ENCODE assay signal across 8 cellular contexts in genomic region chr10:75395171-75395954, GRCh38. TPM values are rescaled to one million over a fixed set of nuclear protein-coding genes. Genes with fewer than 3 reads are reported as not detected.
DNase-seq lines count a peak whose midpoint lies in the region; ATAC-seq lines count a peak whose summit lies in the region.

No MANE protein-coding gene starts in this region.

- DNase-seq in activated CD4-positive, alpha-beta T cell treated with anti-CD3 and anti-CD28 coated beads for 36 hours, result peak; percentile 65
- no peak for DNase-seq in activated CD4-positive, alpha-beta T cell treated with anti-CD3 and anti-CD28 coated beads, Interleukin-2, amount 50 U/mL, for 4 hours
- DNase-seq in activated CD4-positive, alpha-beta T cell treated with anti-CD3 and anti-CD28 coated beads, Interleukin-2, amount 50 U/mL, for 48 hours, result peak; percentile 40 to 48
- DNase-seq in head of caudate nucleus (peak in 28 of 42 donors; percentile 12 to 75 (median 52)), posterior vena cava (ENCODE audit: low spot score) (peak; percentile 86), cortex of kidney (lab: John Stamatoyannopoulos, UW) (no peak)

- H3K27ac Mint-ChIP-seq in activated CD4-positive, alpha-beta T cell treated with anti-CD3 and anti-CD28 coated beads for 36 hours, result no peak overlapping the region

- peaks cover 49% of the 10 kb centered on the region for H3K27me3 Mint-ChIP-seq in activated CD4-positive, alpha-beta T cell treated with anti-CD3 and anti-CD28 coated beads for 36 hours

- peaks cover 8% of the 10 kb centered on the region for H3K4me1 Mint-ChIP-seq in activated CD4-positive, alpha-beta T cell treated with anti-CD3 and anti-CD28 coated beads for 36 hours

- CTCF ChIA-PET in activated CD4-positive, alpha-beta T cell treated with anti-CD3 and anti-CD28 coated beads for 36 hours (lab: Charles Lee), result interaction anchor here (0.5 to 1.2 kb wide), 6 partner anchors 9 to 266 kb away, joined by 3 to 5 read pairs (median 3); no protein-coding TSS in a partner anchor

- no peaks in the 10 kb centered on the region for H3K36me3 Mint-ChIP-seq in activated CD4-positive, alpha-beta T cell treated with anti-CD3 and anti-CD28 coated beads for 36 hours (ENCODE audit: low read depth)

- no peaks in the 10 kb centered on the region for H3K9me3 Mint-ChIP-seq in activated CD4-positive, alpha-beta T cell treated with anti-CD3 and anti-CD28 coated beads for 36 hours (ENCODE audit: low read depth)

- POLR2A ChIA-PET in activated CD4-positive, alpha-beta T cell treated with anti-CD3 and anti-CD28 coated beads for 36 hours (lab: Charles Lee), result no interaction called here

- intact Hi-C loops in activated CD4-positive, alpha-beta T cell treated with anti-CD3 and anti-CD28 coated beads for 36 hours (cut with DNase I, micrococcal nuclease), result loop anchor here in 1 of 2 experiments (5.0 to 10.0 kb wide), 4 partner anchors 519 to 1717 kb away; no protein-coding TSS in a partner anchor
- intact Hi-C loops in head of caudate nucleus (cut with DNase I), result loop anchor here (10.0 kb wide), 2 partner anchors 101 to 909 kb away; no protein-coding TSS in a partner anchor
- intact Hi-C loops in posterior vena cava (cut with DNase I), result loop anchor here (5.0 kb wide), 2 partner anchors 1152 to 1527 kb away; no protein-coding TSS in a partner anchor

- ATAC-seq in activated CD4-positive, alpha-beta T cell treated with anti-CD3 and anti-CD28 coated beads for 36 hours, result peak; percentile 51
- no peak for ATAC-seq in GM21423 (IDR thresholded peaks at IDR 0.05; ENCODE audit: unreplicated experiment)
- ATAC-seq in HG03175 (IDR thresholded peaks at IDR 0.05; ENCODE audit: unreplicated experiment), result no peak

- H3K4me3 Mint-ChIP-seq in activated CD4-positive, alpha-beta T cell treated with anti-CD3 and anti-CD28 coated beads for 36 hours, result no peak overlapping the region

RNA-seq across cellular contexts. Expression of gene ZNF503, which starts 6.2 kb away (rescaled TPM):
- under 1 TPM; 0.40 to 0.46 TPM for total RNA-seq in activated CD4-positive, alpha-beta T cell treated with anti-CD3 and anti-CD28 coated beads for 36 hours
- 10 to 100 TPM; 27.9 to 36.0 TPM for total RNA-seq in posterior vena cava

RNA-seq across cellular contexts. Expression of gene LRMDA, which starts 36.1 kb away (rescaled TPM):
- not detected for total RNA-seq in activated CD4-positive, alpha-beta T cell treated with anti-CD3 and anti-CD28 coated beads for 36 hours
- total RNA-seq in posterior vena cava, result 10 to 100 TPM; 14.4 to 18.0 TPM

Comparison
In these comparisons a context has a peak if more than half of its experiments do, and no peak if none do; other contexts are left out.
1. DNase-seq: peak in activated CD4-positive, alpha-beta T cell treated with anti-CD3 and anti-CD28 coated beads for 36 hours (single experiment), activated CD4-positive, alpha-beta T cell treated with anti-CD3 and anti-CD28 coated beads, Interleukin-2, amount 50 U/mL, for 48 hours (2 of 2), head of caudate nucleus (28 of 42) and posterior vena cava (single experiment); none in activated CD4-positive, alpha-beta T cell treated with anti-CD3 and anti-CD28 coated beads, Interleukin-2, amount 50 U/mL, for 4 hours (0 of 2) and cortex of kidney (single experiment).
2. RNA of gene ZNF503, which starts 6.2 kb away (total RNA-seq): 27.9 to 36.0 TPM in posterior vena cava; 0.40 to 0.46 TPM in activated CD4-positive, alpha-beta T cell treated with anti-CD3 and anti-CD28 coated beads for 36 hours; every median in the first group is over 10 times any median in the second.
3. RNA of gene LRMDA, which starts 36.1 kb away (total RNA-seq): 14.4 to 18.0 TPM in posterior vena cava; not detected in activated CD4-positive, alpha-beta T cell treated with anti-CD3 and anti-CD28 coated beads for 36 hours; every median in the first group is over 10 times any median in the second.